In genomic region chr5:157324237-157324636, GRCh38 we compare ENCODE assay signal across 10 cellular contexts. TPM values are rescaled to one million over a fixed set of nuclear protein-coding genes. Genes with fewer than 3 reads are reported as not detected.
A peak's percentile ranks its signal among the peaks of the same experiment; 100 is the strongest.
DNase-seq lines count a peak whose midpoint lies in the region; ATAC-seq and TF ChIP-seq lines count a peak whose summit lies in the region.
"Had no signal": no experiment of that assay in that cellular context is flagged by ENCODE, and none has a peak within 500 bp of the region (broad histone marks: within the 10 kb centered on the region; RNA-seq: fewer than 3 reads in every experiment).

No MANE protein-coding gene starts in this region.

- peaks cover 16 to 17% of the 10 kb centered on the region in 2 donors for H3K4me1 Mint-ChIP-seq in natural killer cell treated with Interleukin-12 subunit alpha and Interleukin-12 subunit beta and Interleukin-15 and Interleukin-18, amount 100 ng/mL, for 72 hours (ENCODE audit: low read depth in 2 of 2)
- H3K4me1 Mint-ChIP-seq in natural killer cell: peaks cover 15 to 25% of the 10 kb centered on the region in 2 donors

- DNase-seq in natural killer cell treated with Interleukin-12 subunit alpha and Interleukin-12 subunit beta and Interleukin-15 and Interleukin-18, amount 100 ng/mL, for 72 hours (ENCODE audit: low spot score): no peak
- DNase-seq in natural killer cell: no peak
- peak; percentile 13 for DNase-seq in NCI-H460 (ENCODE audit: extremely low read depth, low read depth)
- peak; percentile 20 to 36 for DNase-seq in erythroblast (lab: John Stamatoyannopoulos, UW)
- no peak for DNase-seq in upper lobe of right lung
- no peak for DNase-seq in MV-4-11 (lab: John Stamatoyannopoulos, UW)
- no peak for DNase-seq in stimulated activated CD4-positive, alpha-beta T cell treated with anti-CD3 and anti-CD28 coated beads, Interleukin-12 subunit alpha, Interleukin-12 subunit beta, amount 100 ng/mL, for 4 hours
- DNase-seq: EL, sigmoid colon had no signal

- intact Hi-C loops in natural killer cell (cut with micrococcal nuclease) (no loop called here), upper lobe of right lung (cut with DNase I) (no loop called here)

- no peaks in the 10 kb centered on the region for H3K4me1 ChIP-seq in upper lobe of right lung

- H3K9me3 Mint-ChIP-seq in natural killer cell treated with Interleukin-12 subunit alpha and Interleukin-12 subunit beta and Interleukin-15 and Interleukin-18, amount 100 ng/mL, for 72 hours: no peaks in the 10 kb centered on the region
- no peaks in the 10 kb centered on the region for H3K9me3 Mint-ChIP-seq in natural killer cell

- no peaks in the 10 kb centered on the region for H3K27me3 ChIP-seq in upper lobe of right lung
- H3K27me3 ChIP-seq: sigmoid colon had no signal

- no peak for ATAC-seq in natural killer cell treated with Interleukin-12 subunit alpha and Interleukin-12 subunit beta and Interleukin-15 and Interleukin-18, amount 100 ng/mL, for 72 hours
- ATAC-seq in natural killer cell (no peak), upper lobe of right lung (no peak), GM18907 (IDR thresholded peaks at IDR 0.05; ENCODE audit: unreplicated experiment) (no peak)

- H3K4me3 Mint-ChIP-seq in natural killer cell treated with Interleukin-12 subunit alpha and Interleukin-12 subunit beta and Interleukin-15 and Interleukin-18, amount 100 ng/mL, for 72 hours: no peak overlapping the region
- H3K4me3 Mint-ChIP-seq in natural killer cell: no peak overlapping the region

- peaks cover 6% of the 10 kb centered on the region for H3K36me3 ChIP-seq in upper lobe of right lung

- no peak for TF ChIP-seq POLR2A in erythroblast (IDR thresholded peaks at IDR 0.05; ENCODE audit: low read length)

- H3K27ac Mint-ChIP-seq in natural killer cell treated with Interleukin-12 subunit alpha and Interleukin-12 subunit beta and Interleukin-15 and Interleukin-18, amount 100 ng/mL, for 72 hours: peak overlapping the region; percentile 22 to 42
- peak overlapping the region in 1 of 2 donors; percentile 33 for H3K27ac Mint-ChIP-seq in natural killer cell

- H3K4me3 ChIP-seq in upper lobe of right lung: no peak overlapping the region
- H3K4me3 ChIP-seq: sigmoid colon had no signal

- no peaks in the 10 kb centered on the region for H3K27me3 Mint-ChIP-seq in natural killer cell treated with Interleukin-12 subunit alpha and Interleukin-12 subunit beta and Interleukin-15 and Interleukin-18, amount 100 ng/mL, for 72 hours
- no peaks in the 10 kb centered on the region for H3K27me3 Mint-ChIP-seq in natural killer cell (ENCODE audit: low read depth in 2 of 2)

- TF ChIP-seq CTCF in natural killer cell (IDR thresholded peaks at IDR 0.05): no peak
- peak; percentile 19 for TF ChIP-seq CTCF in upper lobe of right lung (IDR thresholded peaks at IDR 0.05)

- no peak overlapping the region for H3K27ac ChIP-seq in upper lobe of right lung
- H3K27ac ChIP-seq: sigmoid colon had no signal

- no peaks in the 10 kb centered on the region for H3K9me3 ChIP-seq in upper lobe of right lung
- H3K9me3 ChIP-seq: sigmoid colon had no signal

- peaks cover 35% of the 10 kb centered on the region for H3K36me3 Mint-ChIP-seq in natural killer cell treated with Interleukin-12 subunit alpha and Interleukin-12 subunit beta and Interleukin-15 and Interleukin-18, amount 100 ng/mL, for 72 hours
- peaks cover 19% of the 10 kb centered on the region for H3K36me3 Mint-ChIP-seq in natural killer cell

RNA-seq across cellular contexts. Expression of gene CYFIP2, which starts 58.3 kb away (rescaled TPM):
- 100 to 1,000 TPM; 282 to 424 TPM for total RNA-seq in natural killer cell treated with Interleukin-12 subunit alpha and Interleukin-12 subunit beta and Interleukin-15 and Interleukin-18, amount 100 ng/mL, for 72 hours
- total RNA-seq in natural killer cell (100 to 1,000 TPM; 464 to 542 (median 532) TPM), upper lobe of right lung (37.1 TPM)
- 45.3 and 49.9 TPM in 2 replicates for total RNA-seq in NCI-H460 (2014; rRNA removed; shearing (Covaris generic))
- polyA plus RNA-seq in NCI-H460 (2014; cell fraction: nucleus; rRNA removed): 10.8 and 26.2 TPM in 2 replicates

Comparison
In these comparisons a context has a peak if more than half of its experiments do, and no peak if none do; other contexts are left out.
1. DNase-seq: peak in NCI-H460 (single experiment) and erythroblast (2 of 2); none in natural killer cell treated with Interleukin-12 subunit alpha and Interleukin-12 subunit beta and Interleukin-15 and Interleukin-18, amount 100 ng/mL, for 72 hours (single experiment), natural killer cell (single experiment), upper lobe of right lung (single experiment), MV-4-11 (single experiment) and stimulated activated CD4-positive, alpha-beta T cell treated with anti-CD3 and anti-CD28 coated beads, Interleukin-12 subunit alpha, Interleukin-12 subunit beta, amount 100 ng/mL, for 4 hours (single experiment).